9 cellular contexts compared by ENCODE assay signal in the genomic region with DNA sequence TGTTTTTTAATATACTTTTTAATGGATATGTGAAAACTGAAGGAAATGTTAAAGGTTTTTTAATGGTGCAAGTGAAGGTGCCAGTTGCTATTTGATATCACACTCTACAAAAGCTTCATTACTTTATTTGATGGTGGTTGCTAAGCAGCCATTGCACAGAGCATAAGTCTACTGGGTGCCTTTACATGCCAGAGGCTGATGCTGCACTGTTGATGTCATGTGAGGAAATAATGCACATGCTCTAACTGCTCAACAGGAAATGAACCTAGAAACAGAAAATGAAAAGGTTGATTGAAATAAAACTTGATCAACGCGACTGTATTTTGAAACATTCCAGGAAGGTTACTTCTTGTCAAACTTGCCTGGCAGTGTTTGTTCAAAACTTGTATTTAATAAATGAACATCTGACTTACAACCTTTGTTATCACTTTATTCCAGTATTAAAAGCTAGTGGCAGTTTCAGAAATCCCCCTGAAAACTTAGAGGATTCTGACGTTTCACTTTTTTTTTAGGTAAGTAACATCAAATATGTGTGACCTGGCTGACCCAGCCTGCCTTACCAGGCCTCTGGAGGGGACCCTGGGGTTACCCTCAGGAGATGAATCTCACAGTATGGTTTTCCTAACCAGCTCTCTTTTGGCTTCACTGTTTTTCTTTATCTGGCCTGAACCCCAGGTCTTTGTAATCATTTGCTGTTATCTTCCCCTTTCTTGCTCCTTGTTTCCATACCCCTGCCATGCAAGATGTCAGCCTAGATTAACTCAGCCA. TPM values are rescaled to one million over a fixed set of nuclear protein-coding genes. Genes with fewer than 3 reads are reported as not detected.
DNase-seq lines count a peak whose midpoint lies in the region; FAIRE-seq lines count a peak whose summit lies in the region.
"Had no signal": no experiment of that assay in that cellular context is flagged by ENCODE, and none has a peak within 500 bp of the region (broad histone marks: within the 10 kb centered on the region; RNA-seq: fewer than 3 reads in every experiment).

No MANE protein-coding gene starts in this region.

- no peak overlapping the region for H3K4me3 ChIP-seq in esophagus (ENCODE audit: low read depth in 1 of 2, low read length in 2 of 2)
- H3K4me3 ChIP-seq in thymus (ENCODE audit: low read length): no peak overlapping the region

- FAIRE-seq in urothelium cell line (lab: Jason Lieb, UNC): no peak
- FAIRE-seq: TTC549 had no signal

- intact Hi-C loops in activated CD4-positive, alpha-beta T cell treated with anti-CD3 and anti-CD28 coated beads, Interleukin-2, amount 10 ng/mL, durations not matched to agents 24 days and 14 days (cut with micrococcal nuclease): no loop called here

- H3K9me3 Mint-ChIP-seq in activated CD4-positive, alpha-beta T cell treated with anti-CD3 and anti-CD28 coated beads, Interleukin-2, amount 10 ng/mL, durations not matched to agents 24 days and 14 days: no peaks in the 10 kb centered on the region

- peak overlapping the region; percentile 96 for H3K4me3 Mint-ChIP-seq in activated CD4-positive, alpha-beta T cell treated with anti-CD3 and anti-CD28 coated beads, Interleukin-2, amount 10 ng/mL, durations not matched to agents 24 days and 14 days

- H3K9me3 ChIP-seq in esophagus (ENCODE audit: control insufficient read depth in 2 of 2, insufficient read depth in 1 of 2, low read depth in 1 of 2, low read length in 1 of 2) (no peaks in the 10 kb centered on the region), thymus (ENCODE audit: control insufficient read depth) (no peaks in the 10 kb centered on the region)

- peaks cover 4 to 9% of the 10 kb centered on the region in 2 donors for H3K36me3 ChIP-seq in esophagus (ENCODE audit: control insufficient read depth in 2 of 2, insufficient read depth in 2 of 2, low read length in 1 of 2)
- peaks cover 18% of the 10 kb centered on the region for H3K36me3 ChIP-seq in thymus (ENCODE audit: control insufficient read depth, insufficient read depth)

- H3K27ac ChIP-seq in esophagus (ENCODE audit: low read depth in 2 of 2, low read length in 1 of 2) (peak overlapping the region; percentile 27 to 49), thymus (ENCODE audit: low read depth) (peak overlapping the region; percentile 80)

- peak overlapping the region; percentile 99 for H3K27ac Mint-ChIP-seq in activated CD4-positive, alpha-beta T cell treated with anti-CD3 and anti-CD28 coated beads, Interleukin-2, amount 10 ng/mL, durations not matched to agents 24 days and 14 days

- peaks cover 56% of the 10 kb centered on the region for H3K4me1 Mint-ChIP-seq in activated CD4-positive, alpha-beta T cell treated with anti-CD3 and anti-CD28 coated beads, Interleukin-2, amount 10 ng/mL, durations not matched to agents 24 days and 14 days

- peaks cover 48% of the 10 kb centered on the region for H3K36me3 Mint-ChIP-seq in activated CD4-positive, alpha-beta T cell treated with anti-CD3 and anti-CD28 coated beads, Interleukin-2, amount 10 ng/mL, durations not matched to agents 24 days and 14 days (ENCODE audit: low read depth)

- no peaks in the 10 kb centered on the region for H3K27me3 ChIP-seq in esophagus (ENCODE audit: control insufficient read depth in 1 of 2, insufficient read depth in 2 of 2, low read length in 2 of 2)
- no peaks in the 10 kb centered on the region for H3K27me3 ChIP-seq in thymus (ENCODE audit: control insufficient read depth, insufficient read depth)

- no peaks in the 10 kb centered on the region for H3K27me3 Mint-ChIP-seq in activated CD4-positive, alpha-beta T cell treated with anti-CD3 and anti-CD28 coated beads, Interleukin-2, amount 10 ng/mL, durations not matched to agents 24 days and 14 days

- WGBS in esophagus, 2 donors: 36 to 50% methylated on average over 3 of the region's 3 CpGs
- WGBS in thymus: 81% methylated on average over 3 of the region's 3 CpGs

- peaks cover 0 to 3% of the 10 kb centered on the region in 2 donors for H3K4me1 ChIP-seq in esophagus (ENCODE audit: control insufficient read depth in 2 of 2, insufficient read depth in 2 of 2, low read length in 1 of 2)
- peaks cover 8% of the 10 kb centered on the region for H3K4me1 ChIP-seq in thymus (ENCODE audit: control insufficient read depth, insufficient read depth, low read length)

- peak; percentile 12 for DNase-seq in activated T-cell treated with anti-CD3 and anti-CD28 coated beads for 1 hour (ENCODE audit: low read depth)
- DNase-seq in activated T-cell treated with anti-CD3 and anti-CD28 coated beads, Interleukin-2, amount 50 U/mL, for 48 hours: no peak
- DNase-seq in activated CD4-positive, alpha-beta T cell treated with anti-CD3 and anti-CD28 coated beads, Interleukin-2, amount 10 ng/mL, durations not matched to agents 24 days and 14 days: peak; percentile 90
- no peak for DNase-seq in inferior parietal cortex (ENCODE audit: extremely low spot score)
- DNase-seq in urothelium cell line (ENCODE audit: low spot score): no peak
- no peak for DNase-seq in epidermal melanocyte (ENCODE audit: insufficient read length, low spot score)

RNA-seq across cellular contexts. Expression of gene ATP5MG, which starts 2.4 kb away (rescaled TPM):
- 220 and 228 TPM in 2 replicates for total RNA-seq in activated CD4-positive, alpha-beta T cell treated with anti-CD3 and anti-CD28 coated beads, Interleukin-2, amount 10 ng/mL, durations not matched to agents 24 days and 14 days
- polyA plus RNA-seq in esophagus (100 to 1,000 TPM; 152 to 237 TPM), thymus (371 TPM)

RNA-seq across cellular contexts. Expression of gene KMT2A, which starts 37.3 kb away (rescaled TPM):
- 70.7 and 73.2 TPM in 2 replicates for total RNA-seq in activated CD4-positive, alpha-beta T cell treated with anti-CD3 and anti-CD28 coated beads, Interleukin-2, amount 10 ng/mL, durations not matched to agents 24 days and 14 days
- 1 to 10 TPM; 6.4 to 8.5 TPM for polyA plus RNA-seq in esophagus
- 11.4 TPM for polyA plus RNA-seq in thymus

RNA-seq across cellular contexts. Expression of gene UBE4A, which starts 39.6 kb away (rescaled TPM):
- total RNA-seq in activated CD4-positive, alpha-beta T cell treated with anti-CD3 and anti-CD28 coated beads, Interleukin-2, amount 10 ng/mL, durations not matched to agents 24 days and 14 days: 46.3 and 47.9 TPM in 2 replicates
- polyA plus RNA-seq in esophagus (10 to 100 TPM in 1 of 2 donors, 1 to 10 TPM in 1; 9.5 to 12.0 TPM), thymus (40.6 TPM)

RNA-seq across cellular contexts. Expression of gene CD3G, which starts 54.8 kb away (rescaled TPM):
- 143 and 145 TPM in 2 replicates for total RNA-seq in activated CD4-positive, alpha-beta T cell treated with anti-CD3 and anti-CD28 coated beads, Interleukin-2, amount 10 ng/mL, durations not matched to agents 24 days and 14 days
- polyA plus RNA-seq in esophagus (under 1 TPM; 0.24 to 0.45 TPM), thymus (32.0 TPM)

RNA-seq across cellular contexts. Expression of gene CD3D, which starts 56.5 kb away (rescaled TPM):
- total RNA-seq in activated CD4-positive, alpha-beta T cell treated with anti-CD3 and anti-CD28 coated beads, Interleukin-2, amount 10 ng/mL, durations not matched to agents 24 days and 14 days: 381 and 400 TPM in 2 replicates
- polyA plus RNA-seq in esophagus (1 to 10 TPM; 2.2 to 5.3 TPM), thymus (501 TPM)

Comparison
In these comparisons a context has a peak if more than half of its experiments do, and no peak if none do; other contexts are left out.
1. DNase-seq: peak in activated T-cell treated with anti-CD3 and anti-CD28 coated beads for 1 hour (single experiment) and activated CD4-positive, alpha-beta T cell treated with anti-CD3 and anti-CD28 coated beads, Interleukin-2, amount 10 ng/mL, durations not matched to agents 24 days and 14 days (single experiment); none in activated T-cell treated with anti-CD3 and anti-CD28 coated beads, Interleukin-2, amount 50 U/mL, for 48 hours (0 of 2), inferior parietal cortex (single experiment), urothelium cell line (single experiment) and epidermal melanocyte (single experiment).